9 cellular contexts compared by ENCODE assay signal in genomic region chr14:51283402-51283825, GRCh38. TPM values are rescaled to one million over a fixed set of nuclear protein-coding genes. Genes with fewer than 3 reads are reported as not detected.
DNase-seq lines count a peak whose midpoint lies in the region; ATAC-seq and TF ChIP-seq lines count a peak whose summit lies in the region.
"Had no signal": no experiment of that assay in that cellular context is flagged by ENCODE, and none has a peak within 500 bp of the region (broad histone marks: within the 10 kb centered on the region; RNA-seq: fewer than 3 reads in every experiment).

No MANE protein-coding gene starts in this region.

- H3K27me3 ChIP-seq in IMR-90 (ENCODE audit: control insufficient read depth, insufficient read depth, low read length), result no peaks in the 10 kb centered on the region

- dilution Hi-C loops in IMR-90 (cut with HindIII; ENCODE audit: low sequenced_read_pairs, unreplicated experiment), result no loop called here

- no peak overlapping the region for H3K23ac ChIP-seq in IMR-90 (ENCODE audit: low read depth, low read length)

- no CpG with 5 or more reads among the region's 3 CpGs for WGBS in IMR-90 (ENCODE audit: extremely low coverage in 2 of 2, insufficient read length in 1 of 2), 2 experiments

- H3K4me3 ChIP-seq in IMR-90 (ENCODE audit: insufficient read depth, low read depth, low read length), result no peak overlapping the region

- H3K27ac ChIP-seq in IMR-90 (ENCODE audit: insufficient read depth, low read length), result no peak overlapping the region

- ATAC-seq in IMR-90 (ENCODE audit: low read depth), result peak; percentile 95
- no peak for ATAC-seq in GM18861 (IDR thresholded peaks at IDR 0.05; ENCODE audit: unreplicated experiment)

- no peaks in the 10 kb centered on the region for H3K9me3 Mint-ChIP-seq in type B pancreatic cell
- H3K9me3 Mint-ChIP-seq: T-cell had no signal

- H3K36me3 ChIP-seq in IMR-90 (ENCODE audit: control insufficient read depth, insufficient read depth, low read length), result no peaks in the 10 kb centered on the region

- H2BK120ac ChIP-seq in IMR-90 (ENCODE audit: low read depth, low read length), result peak overlapping the region; percentile 82

- H2AFZ ChIP-seq in IMR-90 (replicated peaks; ENCODE audit: low read length, poor library complexity), result no peak overlapping the region

- no peak overlapping the region for H3K4me3 Mint-ChIP-seq in type B pancreatic cell
- H3K4me3 Mint-ChIP-seq: T-cell had no signal

- peak overlapping the region; percentile 69; the same call in 1 of the 2 replicates for H4K91ac ChIP-seq in IMR-90 (ENCODE audit: insufficient read depth, low read depth, low read length)

- TF ChIP-seq CTCF in IMR-90 (conservative IDR thresholded peaks at IDR 0.05; ENCODE audit: low read depth, low read length) (peak; percentile 98), type B pancreatic cell (conservative IDR thresholded peaks at IDR 0.05) (peak; percentile 92)

- H4K5ac ChIP-seq in IMR-90 (ENCODE audit: low read depth, low read length), result peak overlapping the region; percentile 73; the same call in 1 of the 2 replicates

- H3K36me3 Mint-ChIP-seq in type B pancreatic cell, result no peaks in the 10 kb centered on the region

- no TSS peak for BruUV-seq in IMR-90 (replicated peaks; lab: Mats Ljungman, UMichigan)

- peak overlapping the region; percentile 18; the same call in 1 of the 2 replicates for H2AK5ac ChIP-seq in IMR-90 (ENCODE audit: low read depth, low read length)

- H2BK5ac ChIP-seq in IMR-90 (ENCODE audit: low read depth, low read length, poor library complexity, severe bottlenecking), result peak overlapping the region; percentile 77

- peaks cover 6% of the 10 kb centered on the region; the same call in 1 of the 2 replicates for H3K4me1 ChIP-seq in IMR-90 (ENCODE audit: control insufficient read depth, insufficient read depth, low read length)

- peak; percentile 43; the same call in 1 of the 2 replicates for TF ChIP-seq POLR2A in IMR-90 (IDR thresholded peaks at IDR 0.05; ENCODE audit: low read depth, low read length)

- peaks cover 16% of the 10 kb centered on the region; the same call in 1 of the 2 replicates for H3K9me1 ChIP-seq in IMR-90 (ENCODE audit: insufficient read depth, low read length)

- peaks cover 25% of the 10 kb centered on the region for H3K4me1 Mint-ChIP-seq in type B pancreatic cell (ENCODE audit: unreplicated experiment)
- H3K4me1 Mint-ChIP-seq: T-cell had no signal

- H2AK9ac ChIP-seq in IMR-90 (replicated peaks; ENCODE audit: low read depth, low read length, poor library complexity), result no peak overlapping the region

- in situ Hi-C loops in IMR-90 (cut with MboI; ENCODE audit: low sequenced_read_pairs), result loop anchor here (10.0 kb wide), 1 partner anchor 491 kb away; no protein-coding TSS in a partner anchor

- H3K4me2 ChIP-seq in IMR-90 (ENCODE audit: low read depth, low read length), result no peak overlapping the region; the same call in 1 of the 2 replicates

- peaks cover 0 to 5% of the 10 kb centered on the region in 2 experiments; a peak in 1 of 4 replicates for H3K79me1 ChIP-seq in IMR-90 (ENCODE audit: low read depth in 1 of 2, low read length in 2 of 2)

- H4K8ac ChIP-seq in IMR-90 (ENCODE audit: low read depth in 2 of 2, low read length in 2 of 2), result peak overlapping the region in 1 of 2 experiments; percentile 68; a peak in 2 of 4 replicates

- CTCF ChIA-PET in IMR-90 (lab: Yijun Ruan, JAX), result interaction anchor here (0.5 to 3.2 kb wide), 18 partner anchors 9 to 696 kb away, joined by 3 to 29 read pairs (median 3); no protein-coding TSS in a partner anchor

- no peaks in the 10 kb centered on the region for H3K9me3 ChIP-seq in IMR-90 (ENCODE audit: control insufficient read depth, insufficient read depth, low read length)

- intact Hi-C loops in IMR-90 (cut with micrococcal nuclease), result loop anchor here (1.0 to 10.0 kb wide), 9 partner anchors 111 to 694 kb away; no protein-coding TSS in a partner anchor

- peak; percentile 96 for TF ChIP-seq RAD21 in IMR-90 (IDR thresholded peaks at IDR 0.05; ENCODE audit: low read length)

- no peaks in the 10 kb centered on the region for H3K27me3 Mint-ChIP-seq in type B pancreatic cell
- H3K27me3 Mint-ChIP-seq: T-cell had no signal

- 0 out of 3 replicates have a peak overlapping the region, but pooled peaks have one; percentile 49 for H2BK15ac ChIP-seq in IMR-90 (ENCODE audit: low read depth, low read length)

- DNase-seq in DMS153 treated with DMSO at 0.1 percent for 48 hours (lab: John Stamatoyannopoulos, UW; ENCODE audit: unreplicated experiment) (peak; percentile 91), IMR-90 (peak; percentile 93), NCI-H82 treated with DMSO at 0.1 percent for 48 hours (lab: John Stamatoyannopoulos, UW; ENCODE audit: unreplicated experiment) (peak; percentile 64), cerebellar cortex (ENCODE audit: low spot score) (peak; percentile 88), kidney tubule cell (ENCODE audit: low spot score) (peak; percentile 91), type B pancreatic cell (ENCODE audit: extremely low spot score, unreplicated experiment) (no peak)
- no peak for DNase-seq in NK-92 treated with Interleukin-12 subunit alpha and Interleukin-12 subunit beta, amount 100 ng/mL, for 24 hours (lab: John Stamatoyannopoulos, UW)
- DNase-seq: T-cell had no signal

- POLR2A ChIA-PET in IMR-90 (lab: Charles Lee; ENCODE audit: unreplicated experiment), result interaction anchor here (0.6 kb wide), 1 partner anchor 370 kb away, joined by 3 read pairs; no protein-coding TSS in a partner anchor

- H3K27ac Mint-ChIP-seq in type B pancreatic cell, result no peak overlapping the region
- H3K27ac Mint-ChIP-seq: T-cell had no signal

- H3K14ac ChIP-seq in IMR-90 (replicated peaks; ENCODE audit: low read depth, low read length), result no peak overlapping the region

- no peak overlapping the region for H3K9ac ChIP-seq in IMR-90 (ENCODE audit: low read depth, low read length)

- peak overlapping the region; percentile 82; the same call in 1 of the 2 replicates for H3K18ac ChIP-seq in IMR-90 (ENCODE audit: low read depth, low read length)

- H3K56ac ChIP-seq in IMR-90 (ENCODE audit: extremely low read depth, insufficient read depth, low read length), result no peak overlapping the region; the same call in 1 of the 2 replicates

- H4K20me1 ChIP-seq in IMR-90 (ENCODE audit: insufficient read depth, low read length), result no peaks in the 10 kb centered on the region

- H3K4ac ChIP-seq in IMR-90 (ENCODE audit: low read depth, low read length), result peak overlapping the region; percentile 69; the same call in 1 of the 2 replicates

- H2BK20ac ChIP-seq in IMR-90 (ENCODE audit: low read depth, low read length), result peak overlapping the region; percentile 83; the same call in 1 of the 2 replicates

TF ChIP-seq in IMR-90, 13 proteins besides CTCF, POLR2A, EP300 and RAD21:
- TF ChIP-seq BHLHE40 (IDR thresholded peaks at IDR 0.05; ENCODE audit: low read depth, low read length), result no peak
- peak; percentile 98 for TF ChIP-seq SMC3 (IDR thresholded peaks at IDR 0.05; ENCODE audit: low read depth, low read length)

RNA-seq across cellular contexts. Expression of gene TMX1, which starts 43.4 kb away (rescaled TPM):
- 24.7 and 47.8 TPM in 2 replicates for total RNA-seq in IMR-90 (2012; rRNA removed)
- polyA plus RNA-seq in IMR-90 (2012; rRNA removed), result 11.1 and 15.3 TPM in 2 replicates
- 3.4 and 5.9 TPM in 2 replicates for polyA plus RNA-seq in IMR-90 (2012; cell fraction: cytosol; rRNA removed)
- polyA plus RNA-seq in IMR-90 (2012; cell fraction: nucleus; rRNA removed; ENCODE audit: low replicate concordance), result 0.87 and 3.7 TPM in 2 replicates
- 28.8 and 31.4 TPM in 2 replicates for total RNA-seq in type B pancreatic cell (ENCODE audit: low replicate concordance)

Comparison
In these comparisons a context has a peak if more than half of its experiments do, and no peak if none do; other contexts are left out.
1. DNase-seq: peak in DMS153 treated with DMSO at 0.1 percent for 48 hours (single experiment), IMR-90 (single experiment), NCI-H82 treated with DMSO at 0.1 percent for 48 hours (single experiment), cerebellar cortex (single experiment) and kidney tubule cell (single experiment); none in type B pancreatic cell (single experiment) and NK-92 treated with Interleukin-12 subunit alpha and Interleukin-12 subunit beta, amount 100 ng/mL, for 24 hours (single experiment).